ENCODE assay signal across 8 cellular contexts in the genomic region with DNA sequence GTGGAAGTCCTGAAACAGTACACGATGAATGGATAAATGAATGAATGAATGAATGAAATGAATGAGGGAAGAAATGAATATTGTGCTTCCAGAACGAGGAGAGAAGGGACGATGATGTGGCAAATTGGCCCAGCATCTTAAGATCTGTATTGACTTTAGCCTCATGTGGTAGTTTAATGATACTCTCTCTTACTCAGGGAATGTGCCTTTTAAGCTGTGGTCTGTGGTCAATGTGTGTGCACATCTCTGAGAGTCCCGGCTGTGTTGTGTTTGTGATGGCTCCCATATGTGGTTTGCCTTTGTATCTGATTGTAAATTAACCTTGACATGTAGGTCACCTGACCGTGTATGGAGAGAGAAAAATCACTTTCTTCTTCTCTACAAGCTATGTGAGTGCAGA.
DNase-seq lines count a peak whose midpoint lies in the region; ATAC-seq, FAIRE-seq and TF ChIP-seq lines count a peak whose summit lies in the region.

No MANE protein-coding gene starts in this region.

- H3K36me3 ChIP-seq in HepG2 (replicated peaks in 1 of 2; ENCODE audit: control insufficient read depth in 1 of 2, insufficient read depth in 2 of 2, low read length in 2 of 2) (no peaks in the 10 kb centered on the region), right lobe of liver (no peaks in the 10 kb centered on the region), Loucy (ENCODE audit: insufficient read depth, low read length) (no peaks in the 10 kb centered on the region), neural progenitor cell (no peaks in the 10 kb centered on the region)

- no peak for TF ChIP-seq RAD21 in HepG2 (CRISPR knock-in tag; IDR thresholded peaks at IDR 0.05)

- no peaks in the 10 kb centered on the region for H4K20me1 ChIP-seq in HepG2 (ENCODE audit: insufficient read depth, low read length)
- no peaks in the 10 kb centered on the region for H4K20me1 ChIP-seq in Loucy (ENCODE audit: insufficient read depth, low read length, poor library complexity, severe bottlenecking)
- H4K20me1 ChIP-seq in neural progenitor cell (ENCODE audit: low read depth): peaks cover 41% of the 10 kb centered on the region

- no peaks in the 10 kb centered on the region for H3K36me3 Mint-ChIP-seq in neural progenitor cell

- TF ChIP-seq EP300 in HepG2 (IDR thresholded peaks at IDR 0.05; ENCODE audit: low read depth in 2 of 2, low read length in 2 of 2) (no peak), HepG2 (CRISPR knock-in tag; IDR thresholded peaks at IDR 0.05; ENCODE audit: borderline replicate concordance) (no peak)

- peaks cover 4% of the 10 kb centered on the region for H3K27me3 Mint-ChIP-seq in neural progenitor cell (ENCODE audit: insufficient read depth, low read depth)

- H3K27ac ChIP-seq in HepG2 (ENCODE audit: extremely low read length, insufficient read depth, low read length) (no peak overlapping the region), right lobe of liver (no peak overlapping the region), neural progenitor cell (no peak overlapping the region)

- H3K4me2 ChIP-seq in HepG2 (ENCODE audit: low read depth, low read length) (peak overlapping the region; percentile 37), Loucy (ENCODE audit: low read depth, low read length, poor library complexity, severe bottlenecking) (peak overlapping the region; percentile 78), neural progenitor cell (no peak overlapping the region)

- intact Hi-C loops in HepG2 (cut with micrococcal nuclease; ENCODE audit: unreplicated experiment) (loop anchor here (5.0 kb wide), 2 partner anchors 93 to 253 kb away; a partner anchor contains a TSS), right lobe of liver (cut with DNase I) (no loop called here)

- H3K4me3 Mint-ChIP-seq in neural progenitor cell: no peak overlapping the region

- ATAC-seq in HepG2: no peak
- ATAC-seq in right lobe of liver: no peak
- ATAC-seq in HG02571 (IDR thresholded peaks at IDR 0.05; ENCODE audit: unreplicated experiment): no peak

- H3K79me2 ChIP-seq in HepG2 (ENCODE audit: insufficient read depth, low read length) (peaks cover 43% of the 10 kb centered on the region), Loucy (ENCODE audit: insufficient read depth, low read length) (peaks cover 13% of the 10 kb centered on the region; the same call in 1 of the 2 replicates), neural progenitor cell (ENCODE audit: low read depth) (peaks cover 5% of the 10 kb centered on the region)

- H3F3A ChIP-seq in Loucy (ENCODE audit: low read depth) (no peaks in the 10 kb centered on the region), neural progenitor cell (ENCODE audit: low read depth) (peaks cover 35% of the 10 kb centered on the region)

- H3K9ac ChIP-seq in HepG2 (ENCODE audit: insufficient read depth, low read depth, low read length) (no peak overlapping the region), Loucy (ENCODE audit: low read depth, low read length, poor library complexity, severe bottlenecking) (no peak overlapping the region), neural progenitor cell (no peak overlapping the region)

- BruUV-seq in HepG2 (replicated peaks; lab: Mats Ljungman, UMichigan): no TSS peak

- FAIRE-seq in HepG2 (lab: Jason Lieb, UNC): no peak

- 66% methylated on average over 4 of the region's 5 CpGs for WGBS in HepG2 (ENCODE audit: low lambda C conversion rate)
- WGBS in right lobe of liver (ENCODE audit: insufficient coverage, low coverage, low lambda C conversion rate, missing lambda C conversion rate): 46% methylated on average over 5 of the region's 5 CpGs

- H3K9me3 ChIP-seq in HepG2 (ENCODE audit: low read length) (no peaks in the 10 kb centered on the region), right lobe of liver (no peaks in the 10 kb centered on the region), Loucy (ENCODE audit: insufficient read depth, low read depth, low read length) (no peaks in the 10 kb centered on the region), neural progenitor cell (ENCODE audit: low read depth) (no peaks in the 10 kb centered on the region)

- in situ Hi-C loops in HepG2 (cut with HindIII; ENCODE audit: extremely low pct_ligation_motif_present, low pct_unique_long_range_greater_than_20kb): no loop called here

- no peak overlapping the region for H3K27ac Mint-ChIP-seq in neural progenitor cell

- H3K9me2 ChIP-seq in Loucy (replicated peaks; ENCODE audit: low read depth, low read length): no peaks in the 10 kb centered on the region

- H2AFZ ChIP-seq in HepG2 (ENCODE audit: low read length) (no peak overlapping the region), Loucy (ENCODE audit: low read length) (no peak overlapping the region), neural progenitor cell (replicated peaks) (no peak overlapping the region)

- H3K4me3 ChIP-seq in HepG2 (replicated peaks in 1 of 3; ENCODE audit: insufficient read depth in 1 of 3, low read depth in 2 of 3, low read length in 3 of 3) (no peak overlapping the region), right lobe of liver (no peak overlapping the region), Loucy (ENCODE audit: low read length, poor library complexity, severe bottlenecking) (peak overlapping the region; percentile 62), neural progenitor cell (no peak overlapping the region)

- TF ChIP-seq POLR2A in HepG2 (IDR thresholded peaks at IDR 0.05; ENCODE audit: insufficient read depth in 1 of 2, low read depth in 2 of 2, low read length in 2 of 2) (no peak), right lobe of liver (IDR thresholded peaks at IDR 0.05) (no peak)

- H3K27me3 ChIP-seq in HepG2 (ENCODE audit: control insufficient read depth in 1 of 2, insufficient read depth in 2 of 2, low read length in 2 of 2) (no peaks in the 10 kb centered on the region), right lobe of liver (no peaks in the 10 kb centered on the region), Loucy (ENCODE audit: insufficient read depth, low read length, poor library complexity, severe bottlenecking) (no peaks in the 10 kb centered on the region), neural progenitor cell (peaks cover 21% of the 10 kb centered on the region)

- POLR2A ChIA-PET in HepG2 (lab: Yijun Ruan, JAX): no interaction called here

- H3K4me1 ChIP-seq in HepG2 (ENCODE audit: insufficient read depth, low read length) (peaks cover 72% of the 10 kb centered on the region), right lobe of liver (no peaks in the 10 kb centered on the region), Loucy (ENCODE audit: insufficient read depth, low read length, poor library complexity, severe bottlenecking) (peaks cover 22% of the 10 kb centered on the region), neural progenitor cell (peaks cover 23% of the 10 kb centered on the region)

- DNase-seq in HepG2 (ENCODE audit: low spot score) (peak; percentile 32), right lobe of liver (no peak), fibroblast of gingiva (ENCODE audit: low read depth) (peak; percentile 70), occipital lobe (lab: John Stamatoyannopoulos, UW) (no peak), D341Med (ENCODE audit: low spot score) (no peak), neural progenitor cell (ENCODE audit: low spot score) (no peak)

- peaks cover 15% of the 10 kb centered on the region for H3K4me1 Mint-ChIP-seq in neural progenitor cell

- TF ChIP-seq CTCF in HepG2 (CRISPR knock-in tag; IDR thresholded peaks at IDR 0.05) (no peak), right lobe of liver (IDR thresholded peaks at IDR 0.05) (no peak), Loucy (conservative IDR thresholded peaks at IDR 0.05; ENCODE audit: low read length) (no peak), neural progenitor cell (IDR thresholded peaks at IDR 0.05) (no peak)

- H3K9me3 Mint-ChIP-seq in neural progenitor cell: no peaks in the 10 kb centered on the region

- CTCF ChIA-PET in HepG2 (lab: Yijun Ruan, JAX; ENCODE audit: low intra/inter-chr PET ratio, low total read pairs): interaction anchor here (1.4 to 1.9 kb wide), 2 partner anchors 13 to 92 kb away, joined by 6 to 7 read pairs; no protein-coding TSS in a partner anchor

TF ChIP-seq in HepG2, 621 proteins besides CTCF, POLR2A, EP300 and RAD21 (continues in another document):
- TF ChIP-seq BCL6 (CRISPR knock-in tag; IDR thresholded peaks at IDR 0.05) (peak; percentile 46), ZKSCAN5 (CRISPR knock-in tag; IDR thresholded peaks at IDR 0.05) (no peak), YEATS2 (CRISPR knock-in tag; IDR thresholded peaks at IDR 0.05; ENCODE audit: borderline replicate concordance) (no peak), TGIF2 (CRISPR knock-in tag; IDR thresholded peaks at IDR 0.05) (no peak), RARA (CRISPR knock-in tag; IDR thresholded peaks at IDR 0.05) (0 out of 2 replicates have a peak, but pooled peaks have one; percentile 21), HHEX (CRISPR knock-in tag; IDR thresholded peaks at IDR 0.05) (no peak), MAFK (conservative IDR thresholded peaks at IDR 0.05 in 1 of 2, IDR thresholded peaks at IDR 0.05 in 1 of 2; ENCODE audit: low read length in 2 of 2) (no peak), SOX5 (CRISPR knock-in tag; IDR thresholded peaks at IDR 0.05; ENCODE audit: borderline replicate concordance) (no peak), NFKB2 (CRISPR knock-in tag; IDR thresholded peaks at IDR 0.05; ENCODE audit: borderline replicate concordance) (no peak)
- TF ChIP-seq, protein P1, sequence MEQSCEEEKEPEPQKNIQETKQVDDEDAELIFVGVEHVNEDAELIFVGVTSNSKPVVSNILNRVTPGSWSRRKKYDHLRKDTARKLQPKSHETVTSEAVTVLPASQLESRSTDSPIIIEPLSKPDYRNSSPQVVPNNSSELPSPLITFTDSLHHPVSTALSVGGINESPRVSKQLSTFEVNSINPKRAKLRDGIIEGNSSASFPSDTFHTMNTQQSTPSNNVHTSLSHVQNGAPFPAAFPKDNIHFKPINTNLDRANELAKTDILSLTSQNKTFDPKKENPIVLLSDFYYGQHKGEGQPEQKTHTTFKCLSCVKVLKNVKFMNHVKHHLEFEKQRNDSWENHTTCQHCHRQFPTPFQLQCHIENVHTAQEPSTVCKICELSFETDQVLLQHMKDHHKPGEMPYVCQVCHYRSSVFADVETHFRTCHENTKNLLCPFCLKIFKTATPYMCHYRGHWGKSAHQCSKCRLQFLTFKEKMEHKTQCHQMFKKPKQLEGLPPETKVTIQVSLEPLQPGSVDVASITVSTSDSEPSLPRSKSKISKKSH (CRISPR knock-in tag; IDR thresholded peaks at IDR 0.05; ENCODE audit: borderline replicate concordance): no peak

Comparison
In these comparisons a context has a peak if more than half of its experiments do, and no peak if none do; other contexts are left out.
1. DNase-seq: peak in HepG2 (single experiment) and fibroblast of gingiva (single experiment); none in right lobe of liver (0 of 3), occipital lobe (single experiment), D341Med (single experiment) and neural progenitor cell (single experiment).